16 cellular contexts compared by ENCODE assay signal in the genomic region with DNA sequence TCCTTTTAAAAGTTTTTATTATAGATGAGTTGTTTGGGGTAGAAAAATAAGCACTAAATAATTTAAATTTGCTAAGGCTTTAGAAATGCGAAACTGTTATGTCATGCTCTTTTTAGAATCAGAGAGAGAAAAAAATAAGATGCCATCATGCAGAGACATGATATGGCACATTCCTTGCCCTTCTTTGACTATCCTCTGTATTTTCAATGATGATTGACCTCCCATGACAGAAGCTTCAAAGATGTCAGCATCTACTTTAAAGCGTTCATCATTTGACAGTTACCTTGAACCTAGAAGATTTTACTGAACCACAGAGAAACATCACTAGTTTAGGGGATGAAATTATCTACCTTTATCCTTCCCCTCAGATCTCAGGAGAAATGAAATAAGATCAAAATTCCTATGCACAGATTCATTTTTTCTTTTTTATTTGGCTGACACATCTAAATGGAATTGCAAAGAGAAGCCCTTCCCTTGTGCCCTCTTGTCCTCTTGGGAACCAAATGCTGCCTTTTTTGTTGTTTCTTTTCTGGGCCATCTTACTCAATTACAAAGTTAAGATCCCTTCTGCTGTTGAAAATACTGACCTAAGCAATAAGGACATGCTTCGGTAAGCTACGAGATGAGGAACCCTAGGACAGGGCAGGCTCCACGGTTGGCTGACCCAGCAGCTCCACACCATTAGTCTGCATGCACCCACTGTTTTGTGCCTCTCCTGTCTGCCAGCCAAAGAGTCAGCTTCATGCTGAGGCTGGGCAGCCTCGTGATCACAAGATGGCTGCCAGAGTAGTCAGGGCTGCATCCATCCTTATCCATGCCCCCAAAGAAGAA.
DNase-seq lines count a peak whose midpoint lies in the region; FAIRE-seq and TF ChIP-seq lines count a peak whose summit lies in the region.
"Had no signal": no experiment of that assay in that cellular context is flagged by ENCODE, and none has a peak within 500 bp of the region (broad histone marks: within the 10 kb centered on the region; RNA-seq: fewer than 3 reads in every experiment).

No MANE protein-coding gene starts in this region.

- H2AFZ ChIP-seq in PC-9 (no peak overlapping the region), fibroblast of lung (ENCODE audit: low read length) (no peak overlapping the region)

- no peaks in the 10 kb centered on the region for H3K9me2 ChIP-seq in PC-9 (ENCODE audit: insufficient read depth)

- intact Hi-C loops in PC-9 (cut with micrococcal nuclease; ENCODE audit: unreplicated experiment): no loop called here
- intact Hi-C loops in posterior vena cava (cut with DNase I): no loop called here

- DNase-seq in EH (ENCODE audit: low read depth): peak; percentile 76
- DNase-seq in PC-9: peak in 1 of 2 experiments; percentile 70
- DNase-seq in fibroblast of lung (ENCODE audit: low read depth in 2 of 2): peak; percentile 40 to 49
- DNase-seq in posterior vena cava (ENCODE audit: low spot score): peak; percentile 85
- no peak for DNase-seq in GF-D8 (lab: John Stamatoyannopoulos, UW)
- no peak for DNase-seq in mesendoderm
- DNase-seq in frontal cortex (ENCODE audit: low spot score in 2 of 2): no peak
- DNase-seq: activated CD4-positive, alpha-beta T cell treated with anti-CD3 and anti-CD28 coated beads, Interleukin-2, amount 50 U/mL, for 4 hours; activated T-cell treated with anti-CD3 and anti-CD28 coated beads, Interleukin-2, amount 50 U/mL, for 72 hours; CD4-positive, CD25-positive, alpha-beta regulatory T cell; esophagus squamous epithelium; sigmoid colon; upper lobe of right lung had no signal

- TF ChIP-seq CTCF in PC-9 (conservative IDR thresholded peaks at IDR 0.05): no peak
- no peak for TF ChIP-seq CTCF in fibroblast of lung (conservative IDR thresholded peaks at IDR 0.05 in 1 of 2, IDR thresholded peaks at IDR 0.05 in 1 of 2; ENCODE audit: low read depth in 1 of 2, low read length in 2 of 2)

- no peak overlapping the region for H3K18ac ChIP-seq in mesendoderm (ENCODE audit: low read length)

- CTCF ChIA-PET in PC-9 (lab: Charles Lee): interaction anchor here (0.6 kb wide), 1 partner anchor 11 kb away, joined by 5 read pairs; no protein-coding TSS in a partner anchor

- no TSS peak for BruUV-seq in PC-9 (replicated peaks; lab: Mats Ljungman, UMichigan)

- H3K27ac ChIP-seq in PC-9 (peak overlapping the region; percentile 70), fibroblast of lung (ENCODE audit: insufficient read depth, low read length) (no peak overlapping the region), mesendoderm (ENCODE audit: low read depth, low read length) (no peak overlapping the region)
- H3K27ac ChIP-seq: adrenal gland, esophagus squamous epithelium, HL-60, sigmoid colon, upper lobe of right lung had no signal

- no peak overlapping the region for H3K4ac ChIP-seq in mesendoderm (ENCODE audit: low read depth, low read length)

- H3K56ac ChIP-seq in mesendoderm (ENCODE audit: low read length): no peak overlapping the region

- no peak overlapping the region for H3K23ac ChIP-seq in mesendoderm (ENCODE audit: low read length)

- H3K79me2 ChIP-seq in PC-9 (ENCODE audit: low read depth) (no peaks in the 10 kb centered on the region), fibroblast of lung (ENCODE audit: control insufficient read depth, insufficient read depth, low read length) (no peaks in the 10 kb centered on the region), mesendoderm (ENCODE audit: control insufficient read depth, insufficient read depth, low read length) (no peaks in the 10 kb centered on the region)

- H4K5ac ChIP-seq in mesendoderm (ENCODE audit: low read length): no peak overlapping the region

- WGBS in mesendoderm (ENCODE audit: extremely low coverage, insufficient coverage, low lambda C conversion rate): 100% methylated on average over 1 of the region's 6 CpGs

- H3K36me3 ChIP-seq in PC-9 (ENCODE audit: low read depth): no peaks in the 10 kb centered on the region
- H3K36me3 ChIP-seq in fibroblast of lung (ENCODE audit: control insufficient read depth, insufficient read depth, low read length): no peaks in the 10 kb centered on the region
- H3K36me3 ChIP-seq in mesendoderm (ENCODE audit: control insufficient read depth, insufficient read depth, low read length): no peaks in the 10 kb centered on the region
- H3K36me3 ChIP-seq: adrenal gland, esophagus squamous epithelium, upper lobe of right lung had no signal

- peaks cover 44% of the 10 kb centered on the region for H3K4me1 ChIP-seq in PC-9 (replicated peaks; ENCODE audit: insufficient read depth)
- H3K4me1 ChIP-seq in fibroblast of lung (ENCODE audit: control insufficient read depth, extremely low read depth, insufficient read depth, low read length): peaks cover 11% of the 10 kb centered on the region
- peaks cover 2% of the 10 kb centered on the region for H3K4me1 ChIP-seq in mesendoderm (ENCODE audit: control insufficient read depth, low read depth, low read length)
- H3K4me1 ChIP-seq: adrenal gland had no signal

- no peak for FAIRE-seq in frontal cortex (lab: Jason Lieb, UNC)

- no peaks in the 10 kb centered on the region for H3K79me1 ChIP-seq in mesendoderm (ENCODE audit: low read length)

- peaks cover 35% of the 10 kb centered on the region for H3F3A ChIP-seq in PC-9 (ENCODE audit: insufficient read depth, low read depth)

- H4K20me1 ChIP-seq in PC-9 (ENCODE audit: insufficient read depth) (no peaks in the 10 kb centered on the region), fibroblast of lung (ENCODE audit: control insufficient read depth, extremely low read depth, insufficient read depth, low read length) (no peaks in the 10 kb centered on the region)

- H3K4me3 ChIP-seq in PC-9: no peak overlapping the region
- no peak overlapping the region for H3K4me3 ChIP-seq in fibroblast of lung (replicated peaks in 1 of 4; ENCODE audit: control extremely low read depth in 1 of 4, insufficient read depth in 1 of 4, low read depth in 3 of 4, low read length in 4 of 4)
- H3K4me3 ChIP-seq in mesendoderm (ENCODE audit: low read length): no peak overlapping the region
- H3K4me3 ChIP-seq: adrenal gland, coronary artery, esophagus squamous epithelium, sigmoid colon, upper lobe of right lung had no signal

- H3K4me2 ChIP-seq in PC-9 (peak overlapping the region; percentile 53), fibroblast of lung (ENCODE audit: extremely low read depth, insufficient read depth, low read length) (no peak overlapping the region), mesendoderm (ENCODE audit: low read length) (no peak overlapping the region)

- POLR2A ChIA-PET in PC-9 (lab: Charles Lee; ENCODE audit: unreplicated experiment): no interaction called here

- H3K27me3 ChIP-seq in PC-9 (ENCODE audit: insufficient read depth, low read depth): no peaks in the 10 kb centered on the region
- no peaks in the 10 kb centered on the region for H3K27me3 ChIP-seq in fibroblast of lung (ENCODE audit: control insufficient read depth, insufficient read depth, low read length)
- H3K27me3 ChIP-seq in mesendoderm (ENCODE audit: insufficient read depth, low read length, poor library complexity): no peaks in the 10 kb centered on the region
- H3K27me3 ChIP-seq: adrenal gland, esophagus squamous epithelium, sigmoid colon, upper lobe of right lung had no signal

- no peak overlapping the region for H2AK5ac ChIP-seq in mesendoderm (ENCODE audit: low read length)

- H2BK5ac ChIP-seq in mesendoderm (ENCODE audit: low read length): no peak overlapping the region

- H4K8ac ChIP-seq in mesendoderm (ENCODE audit: low read depth, low read length): no peak overlapping the region

- H3K9me3 ChIP-seq in PC-9 (ENCODE audit: insufficient read depth, low read depth): no peaks in the 10 kb centered on the region
- H3K9me3 ChIP-seq in fibroblast of lung (ENCODE audit: control insufficient read depth, insufficient read depth, low read depth, low read length): no peaks in the 10 kb centered on the region
- H3K9me3 ChIP-seq: adrenal gland, esophagus squamous epithelium, sigmoid colon, upper lobe of right lung had no signal

- H3K9ac ChIP-seq in fibroblast of lung (ENCODE audit: insufficient read depth, low read length): no peak overlapping the region
- no peak overlapping the region for H3K9ac ChIP-seq in mesendoderm (ENCODE audit: low read length)

- no peak overlapping the region for H2BK120ac ChIP-seq in mesendoderm (ENCODE audit: low read depth, low read length)

- H2BK15ac ChIP-seq in mesendoderm (replicated peaks; ENCODE audit: low read depth): no peak overlapping the region

Comparison
In these comparisons a context has a peak if more than half of its experiments do, and no peak if none do; other contexts are left out.
1. DNase-seq: peak in EH (single experiment), fibroblast of lung (2 of 2) and posterior vena cava (single experiment); none in GF-D8 (single experiment), mesendoderm (single experiment) and frontal cortex (0 of 2).